23 cellular contexts compared by ENCODE assay signal in the genomic region with DNA sequence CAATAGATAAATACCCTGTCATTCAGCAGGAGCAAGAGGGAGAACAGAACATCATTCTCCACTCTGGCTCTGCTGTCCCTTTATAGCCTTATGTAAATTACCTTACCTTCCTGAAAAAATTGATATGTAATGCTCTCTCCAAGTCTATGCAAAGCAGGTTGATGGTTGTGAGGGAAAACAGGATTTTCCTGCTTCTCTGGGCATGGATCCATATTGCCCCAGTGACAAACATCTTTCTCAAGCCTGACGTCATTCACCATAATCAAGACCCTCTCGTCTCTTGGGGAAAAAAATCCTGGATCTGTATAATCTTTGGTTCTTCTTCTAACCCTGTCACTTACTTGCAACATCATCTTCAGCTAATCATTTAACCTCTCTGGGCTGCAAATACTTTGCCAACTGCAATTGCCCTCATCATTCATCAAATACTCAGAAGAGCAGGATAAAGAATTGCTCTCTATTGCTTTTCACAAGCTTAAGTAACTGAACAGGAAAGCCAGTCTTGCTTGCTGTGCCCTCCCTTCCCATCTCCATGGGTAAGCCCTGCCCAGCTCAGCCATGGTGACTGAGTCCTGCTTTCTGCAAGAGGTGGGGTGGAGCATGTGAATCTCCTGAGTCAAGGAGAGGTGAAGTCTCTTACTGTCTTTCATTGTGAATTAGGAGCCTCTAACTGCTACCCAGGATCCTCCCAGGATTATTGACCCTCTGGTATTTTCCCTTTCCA.
A peak's percentile ranks its signal among the peaks of the same experiment; 100 is the strongest.
DNase-seq lines count a peak whose midpoint lies in the region; ATAC-seq and TF ChIP-seq lines count a peak whose summit lies in the region.
"Had no signal": no experiment of that assay in that cellular context is flagged by ENCODE, and none has a peak within 500 bp of the region (broad histone marks: within the 10 kb centered on the region; RNA-seq: fewer than 3 reads in every experiment).

No MANE protein-coding gene starts in this region.

- no peaks in the 10 kb centered on the region for H3K9me2 ChIP-seq in PC-3 (replicated peaks; ENCODE audit: low read length)

- no peaks in the 10 kb centered on the region for H3F3A ChIP-seq in PC-3 (ENCODE audit: low read length, unreplicated experiment)

- no peak overlapping the region for H3K4me3 Mint-ChIP-seq in stimulated activated effector memory CD8-positive, alpha-beta T cell treated with anti-CD3 and anti-CD28 coated beads, Interleukin-12 subunit alpha, Interleukin-12 subunit beta, amount 100 ng/mL, for 72 hours
- H3K4me3 Mint-ChIP-seq: H9; naive thymus-derived CD4-positive, alpha-beta T cell; T-helper 2 cell treated with Interferon-gamma antibody and Interleukin-4, amounts not matched to agents 5 μg/mL and 100 μg/mL, for 36 hours had no signal

- POLR2A ChIA-PET in PC-3 (lab: Charles Lee; ENCODE audit: unreplicated experiment) = no interaction called here

- TF ChIP-seq CTCF in PC-3 (conservative IDR thresholded peaks at IDR 0.05; ENCODE audit: low read depth, low read length) = no peak

- H3K36me3 ChIP-seq in PC-3 (ENCODE audit: low read depth, low read length) = no peaks in the 10 kb centered on the region
- H3K36me3 ChIP-seq: BLaER1 treated with 17β-estradiol and CSF1 and Interleukin-3, amounts not matched to agents 10 nM and 100 nM; SJSA1; transverse colon had no signal

- H3K4me1 ChIP-seq in PC-3 (ENCODE audit: insufficient read depth, low read length) = peaks cover 21% of the 10 kb centered on the region
- H3K4me1 ChIP-seq: A549, parathyroid adenoma had no signal

- H2AFZ ChIP-seq in PC-3 (ENCODE audit: low read length) = 0 out of 2 replicates have a peak overlapping the region, but pooled peaks have one; percentile 46
- H2AFZ ChIP-seq: parathyroid adenoma had no signal

- intact Hi-C loops in PC-3 (cut with micrococcal nuclease) = no loop called here

- peak overlapping the region; percentile 55 for H3K27ac Mint-ChIP-seq in stimulated activated effector memory CD8-positive, alpha-beta T cell treated with anti-CD3 and anti-CD28 coated beads, Interleukin-12 subunit alpha, Interleukin-12 subunit beta, amount 100 ng/mL, for 72 hours
- H3K27ac Mint-ChIP-seq: H9; naive thymus-derived CD4-positive, alpha-beta T cell; T-helper 2 cell treated with Interferon-gamma antibody and Interleukin-4, amounts not matched to agents 5 μg/mL and 100 μg/mL, for 36 hours had no signal

- no peaks in the 10 kb centered on the region for H3K36me3 Mint-ChIP-seq in stimulated activated effector memory CD8-positive, alpha-beta T cell treated with anti-CD3 and anti-CD28 coated beads, Interleukin-12 subunit alpha, Interleukin-12 subunit beta, amount 100 ng/mL, for 72 hours

- peak; percentile 8 for DNase-seq in NCI-H345 (lab: John Stamatoyannopoulos, UW)
- DNase-seq in NCI-H345 treated with DMSO at 0.1 percent for 48 hours (lab: John Stamatoyannopoulos, UW; ENCODE audit: unreplicated experiment) = no peak
- peak; percentile 77 for DNase-seq in PC-3
- DNase-seq in stimulated activated effector memory CD8-positive, alpha-beta T cell treated with anti-CD3 and anti-CD28 coated beads, Interleukin-12 subunit alpha, Interleukin-12 subunit beta, amount 100 ng/mL, for 72 hours (ENCODE audit: low spot score in 2 of 2) = no peak
- DNase-seq in ureter (ENCODE audit: low spot score) = no peak
- no peak for DNase-seq in HK-2 (ENCODE audit: unreplicated experiment)
- DNase-seq: activated gamma-delta T cell treated with Interleukin-2 at 50 U/mL for 16 hours; anterior cingulate cortex; DMS 273 treated with DMSO at 0.1 percent for 48 hours; H9; KBM-7; naive thymus-derived CD4-positive, alpha-beta T cell; NCI-H1092; NCI-H446 treated with DMSO at 0.1 percent for 48 hours; transverse colon had no signal

- CTCF ChIA-PET in PC-3 (lab: Charles Lee) = no interaction called here

- no peaks in the 10 kb centered on the region for H3K79me2 ChIP-seq in PC-3 (ENCODE audit: low read length)
- H3K79me2 ChIP-seq: parathyroid adenoma had no signal

- ATAC-seq in PC-3 (peak; percentile 18; the same call in 1 of the 2 replicates), esophagus mucosa (peak; percentile 96), GM19328 (IDR thresholded peaks at IDR 0.05; ENCODE audit: unreplicated experiment) (no peak)
- no peak for ATAC-seq in stimulated activated effector memory CD8-positive, alpha-beta T cell treated with anti-CD3 and anti-CD28 coated beads, Interleukin-12 subunit alpha, Interleukin-12 subunit beta, amount 100 ng/mL, for 72 hours
- ATAC-seq: A549; naive thymus-derived CD4-positive, alpha-beta T cell had no signal

- no peaks in the 10 kb centered on the region for H3K9me3 ChIP-seq in PC-3 (ENCODE audit: low read length)
- H3K9me3 ChIP-seq: A549; BLaER1 treated with 17β-estradiol and CSF1 and Interleukin-3, amounts not matched to agents 10 nM and 100 nM; transverse colon had no signal

- H3K27ac ChIP-seq in PC-3 (ENCODE audit: low read length) = peak overlapping the region; percentile 35
- H3K27ac ChIP-seq: A549; BLaER1 treated with 17β-estradiol and CSF1 and Interleukin-3, amounts not matched to agents 10 nM and 100 nM; parathyroid adenoma; SJSA1; transverse colon had no signal

- H3K9ac ChIP-seq in PC-3 (ENCODE audit: low read length) = no peak overlapping the region
- H3K9ac ChIP-seq: BLaER1 treated with 17β-estradiol and CSF1 and Interleukin-3, amounts not matched to agents 10 nM and 100 nM; parathyroid adenoma had no signal

- H3K9me3 Mint-ChIP-seq in stimulated activated effector memory CD8-positive, alpha-beta T cell treated with anti-CD3 and anti-CD28 coated beads, Interleukin-12 subunit alpha, Interleukin-12 subunit beta, amount 100 ng/mL, for 72 hours = no peaks in the 10 kb centered on the region
- H3K9me3 Mint-ChIP-seq: H9; T-helper 2 cell treated with Interferon-gamma antibody and Interleukin-4, amounts not matched to agents 5 μg/mL and 100 μg/mL, for 36 hours had no signal

- peaks cover 52% of the 10 kb centered on the region for H3K4me1 Mint-ChIP-seq in stimulated activated effector memory CD8-positive, alpha-beta T cell treated with anti-CD3 and anti-CD28 coated beads, Interleukin-12 subunit alpha, Interleukin-12 subunit beta, amount 100 ng/mL, for 72 hours

- no peaks in the 10 kb centered on the region for H4K20me1 ChIP-seq in PC-3 (ENCODE audit: low read length)
- H4K20me1 ChIP-seq: BLaER1 treated with 17β-estradiol and CSF1 and Interleukin-3, amounts not matched to agents 10 nM and 100 nM had no signal

- no peaks in the 10 kb centered on the region for H3K27me3 ChIP-seq in PC-3 (ENCODE audit: low read length)
- H3K27me3 ChIP-seq: BLaER1 treated with 17β-estradiol and CSF1 and Interleukin-3, amounts not matched to agents 10 nM and 100 nM; SJSA1; transverse colon had no signal

- H3K4me3 ChIP-seq in PC-3 (ENCODE audit: low read length) = no peak overlapping the region
- H3K4me3 ChIP-seq: A549; BLaER1 treated with 17β-estradiol and CSF1 and Interleukin-3, amounts not matched to agents 10 nM and 100 nM; SJSA1; smooth muscle cell; transverse colon had no signal

- no TSS peak for BruUV-seq in PC-3 (replicated peaks; lab: Mats Ljungman, UMichigan)

- H3K4me2 ChIP-seq in PC-3 (ENCODE audit: low read length) = peak overlapping the region; percentile 39
- H3K4me2 ChIP-seq: A549; BLaER1 treated with 17β-estradiol and CSF1 and Interleukin-3, amounts not matched to agents 10 nM and 100 nM; smooth muscle cell had no signal

Comparison
In these comparisons a context has a peak if more than half of its experiments do, and no peak if none do; other contexts are left out.
1. DNase-seq: peak in NCI-H345 (single experiment) and PC-3 (single experiment); none in NCI-H345 treated with DMSO at 0.1 percent for 48 hours (single experiment), stimulated activated effector memory CD8-positive, alpha-beta T cell treated with anti-CD3 and anti-CD28 coated beads, Interleukin-12 subunit alpha, Interleukin-12 subunit beta, amount 100 ng/mL, for 72 hours (0 of 2), ureter (single experiment) and HK-2 (single experiment).
2. ATAC-seq: peak in PC-3 (single experiment) and esophagus mucosa (single experiment); none in stimulated activated effector memory CD8-positive, alpha-beta T cell treated with anti-CD3 and anti-CD28 coated beads, Interleukin-12 subunit alpha, Interleukin-12 subunit beta, amount 100 ng/mL, for 72 hours (single experiment) and GM19328 (single experiment).